Comparison of ENCODE assay signal across 24 cellular contexts in the genomic region with DNA sequence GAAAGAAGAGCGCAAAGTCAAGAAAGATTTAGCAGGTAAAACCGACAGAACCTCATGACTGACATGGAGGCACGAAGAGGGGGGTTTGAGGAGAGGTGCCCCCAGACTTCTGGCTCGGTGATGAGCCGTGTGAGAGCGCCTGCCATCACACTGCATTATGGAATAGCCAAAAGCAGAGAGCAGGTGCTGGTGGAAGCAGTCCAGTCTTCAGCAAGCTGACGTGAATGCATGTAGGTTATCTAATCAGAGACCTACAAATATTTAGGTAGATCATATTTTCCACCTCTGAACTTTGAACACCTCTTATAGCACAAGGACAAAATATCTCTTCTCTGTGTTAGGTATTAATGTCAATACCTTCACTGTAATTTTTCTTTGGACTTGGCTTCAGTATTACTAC.
DNase-seq lines count a peak whose midpoint lies in the region; ATAC-seq, FAIRE-seq and TF ChIP-seq lines count a peak whose summit lies in the region.
"Had no signal": no experiment of that assay in that cellular context is flagged by ENCODE, and none has a peak within 500 bp of the region (broad histone marks: within the 10 kb centered on the region; RNA-seq: fewer than 3 reads in every experiment).

No MANE protein-coding gene starts in this region.

- DNase-seq in Karpas-422 (peak; percentile 32), cerebellar cortex (ENCODE audit: low spot score) (peak; percentile 59), small intestine (peak; percentile 34), neuronal stem cell (ENCODE audit: low spot score) (no peak), H9 (no peak)
- DNase-seq: 8988T; ACHN; AML-193; BE2C; CD4-positive, alpha-beta T cell; CD8-positive, alpha-beta memory T cell; DMS 273 treated with DMSO at 0.1 percent for 48 hours; DMS79; EL; GF-D8 had no signal

- H3K56ac ChIP-seq in H9 (ENCODE audit: insufficient read length, low read depth, low read length): no peak overlapping the region

- no peak for TF ChIP-seq CTCF in H9 (conservative IDR thresholded peaks at IDR 0.05)

- H3K27ac ChIP-seq in Karpas-422 (ENCODE audit: low read length) (no peak overlapping the region), small intestine (ENCODE audit: low read depth in 1 of 2, low read length in 1 of 2) (no peak overlapping the region), neuronal stem cell (replicated peaks; ENCODE audit: low read length) (no peak overlapping the region), H9 (ENCODE audit: insufficient read length, low read depth, low read length) (no peak overlapping the region)
- H3K27ac ChIP-seq: A549; BLaER1 treated with 17β-estradiol and CSF1 and Interleukin-3, amounts not matched to agents 10 nM and 100 nM had no signal

- H3K4me3 ChIP-seq in Karpas-422 (ENCODE audit: low read length): no peak overlapping the region
- no peak overlapping the region for H3K4me3 ChIP-seq in small intestine (ENCODE audit: low read depth in 1 of 2, low read length in 2 of 2)
- no peak overlapping the region for H3K4me3 ChIP-seq in neuronal stem cell (ENCODE audit: low read length in 2 of 2)
- H3K4me3 ChIP-seq: A549; BLaER1 treated with 17β-estradiol and CSF1 and Interleukin-3, amounts not matched to agents 10 nM and 100 nM; GM23338; HAP-1 had no signal

- H3K4me3 Mint-ChIP-seq in H9: no peak overlapping the region
- H3K4me3 Mint-ChIP-seq: CD14-positive monocyte; CD4-positive, alpha-beta T cell; CD8-positive, alpha-beta memory T cell; GM23338 had no signal

- H3K4me1 Mint-ChIP-seq in H9: peaks cover 9 to 15% of the 10 kb centered on the region in 2 experiments

- H2BK5ac ChIP-seq in neuronal stem cell (ENCODE audit: low read length) (no peak overlapping the region), H9 (ENCODE audit: insufficient read length, low read length) (no peak overlapping the region)

- H3K4me2 ChIP-seq in Karpas-422 (ENCODE audit: low read depth, low read length, poor library complexity, severe bottlenecking): no peak overlapping the region
- H3K4me2 ChIP-seq in neuronal stem cell (ENCODE audit: insufficient read depth, low read length, poor library complexity, severe bottlenecking): no peak overlapping the region
- no peak overlapping the region for H3K4me2 ChIP-seq in H9 (ENCODE audit: insufficient read depth, insufficient read length, low read length)
- H3K4me2 ChIP-seq: A549, GM23338 had no signal

- H3K27me3 ChIP-seq in Karpas-422 (ENCODE audit: low read length) (no peaks in the 10 kb centered on the region), small intestine (ENCODE audit: control insufficient read depth in 2 of 2, insufficient read depth in 2 of 2, low read length in 2 of 2) (no peaks in the 10 kb centered on the region), neuronal stem cell (ENCODE audit: control insufficient read depth in 3 of 3, insufficient read depth in 3 of 3, low read depth in 1 of 3, low read length in 3 of 3) (no peaks in the 10 kb centered on the region), H9 (ENCODE audit: insufficient read depth, low read length) (no peaks in the 10 kb centered on the region)
- H3K27me3 ChIP-seq: BE2C; BLaER1 treated with 17β-estradiol and CSF1 and Interleukin-3, amounts not matched to agents 10 nM and 100 nM had no signal

- H4K20me1 ChIP-seq in Karpas-422 (ENCODE audit: insufficient read depth, low read depth, low read length) (no peaks in the 10 kb centered on the region), H9 (ENCODE audit: control insufficient read depth, insufficient read depth, insufficient read length) (no peaks in the 10 kb centered on the region)

- peaks cover 15 to 45% (median 23%) of the 10 kb centered on the region in 3 experiments for H3K36me3 Mint-ChIP-seq in H9 (ENCODE audit: insufficient read depth in 1 of 3, low read depth in 3 of 3)

- H3K14ac ChIP-seq in neuronal stem cell (ENCODE audit: low read length) (no peak overlapping the region), H9 (ENCODE audit: insufficient read depth, low read length) (no peak overlapping the region)

- H3K9me3 ChIP-seq in Karpas-422 (ENCODE audit: low read length) (no peaks in the 10 kb centered on the region), small intestine (ENCODE audit: control insufficient read depth, low read depth) (no peaks in the 10 kb centered on the region), neuronal stem cell (replicated peaks in 1 of 2; ENCODE audit: control insufficient read depth in 2 of 2, insufficient read depth in 1 of 2, low read depth in 1 of 2, low read length in 2 of 2) (peaks cover 23 to 34% of the 10 kb centered on the region in 2 donors), H9 (ENCODE audit: control insufficient read depth, low read depth, low read length) (no peaks in the 10 kb centered on the region)
- H3K9me3 ChIP-seq: BE2C, HAP-1 had no signal

- H2AFZ ChIP-seq in Karpas-422 (ENCODE audit: low read length): no peak overlapping the region
- no peak overlapping the region for H2AFZ ChIP-seq in neuronal stem cell (ENCODE audit: low read length)
- no peak overlapping the region for H2AFZ ChIP-seq in H9 (ENCODE audit: low read length)
- H2AFZ ChIP-seq: GM23338 had no signal

- H3K79me2 ChIP-seq in Karpas-422 (ENCODE audit: low read length) (no peaks in the 10 kb centered on the region), H9 (ENCODE audit: insufficient read depth, low read length) (no peaks in the 10 kb centered on the region)

- H3T11ph ChIP-seq in H9 (ENCODE audit: low read length): no peak overlapping the region

- no peaks in the 10 kb centered on the region for H3K79me1 ChIP-seq in neuronal stem cell (ENCODE audit: low read depth, low read length)
- no peaks in the 10 kb centered on the region for H3K79me1 ChIP-seq in H9 (ENCODE audit: insufficient read depth, low read depth, low read length, poor library complexity, severe bottlenecking)

- H4K5ac ChIP-seq in H9 (ENCODE audit: insufficient read length, low read depth, low read length): no peak overlapping the region

- H3K23ac ChIP-seq in neuronal stem cell (ENCODE audit: low read depth, low read length, poor library complexity) (no peak overlapping the region), H9 (ENCODE audit: insufficient read length, low read depth, low read length) (no peak overlapping the region)

- H2BK12ac ChIP-seq in neuronal stem cell (ENCODE audit: low read length): no peak overlapping the region
- no peak overlapping the region for H2BK12ac ChIP-seq in H9 (ENCODE audit: insufficient read length, low read depth, low read length)

- WGBS in small intestine, 3 donors: 43 to 73% (median 44%) methylated on average over 7 of the region's 7 CpGs
- no CpG with 5 or more reads among the region's 7 CpGs for WGBS in neuronal stem cell (ENCODE audit: extremely low coverage in 2 of 2, insufficient read length in 2 of 2, insufficient replicate concordance in 1 of 2), 2 donors
- WGBS in H9 (ENCODE audit: extremely low coverage, insufficient read length, low lambda C conversion rate): no CpG with 5 or more reads among the region's 7 CpGs

- FAIRE-seq in small intestine (lab: Jason Lieb, UNC): no peak
- FAIRE-seq: A549, D721Med, GM12891, GM18507 had no signal

- H2BK20ac ChIP-seq in H9 (ENCODE audit: low read depth, low read length, poor library complexity, severe bottlenecking): no peak overlapping the region

- H4K8ac ChIP-seq in neuronal stem cell (ENCODE audit: low read depth, low read length) (no peak overlapping the region), H9 (replicated peaks; ENCODE audit: insufficient read length, low read depth, low read length) (no peak overlapping the region)

- H3K23me2 ChIP-seq in H9 (ENCODE audit: insufficient read length, low read depth, low read length, poor library complexity, severe bottlenecking): no peaks in the 10 kb centered on the region

- no peak overlapping the region for H4K91ac ChIP-seq in neuronal stem cell (ENCODE audit: low read depth, low read length, poor library complexity)
- no peak overlapping the region for H4K91ac ChIP-seq in H9 (ENCODE audit: insufficient read length, low read depth, low read length)

- H3K9me2 ChIP-seq in Karpas-422 (replicated peaks; ENCODE audit: insufficient read depth, low read length): no peaks in the 10 kb centered on the region

- no peak for ATAC-seq in HG02588 (IDR thresholded peaks at IDR 0.05; ENCODE audit: unreplicated experiment)
- ATAC-seq: A549, GM23338 had no signal

- H3K36me3 ChIP-seq in Karpas-422 (ENCODE audit: insufficient read depth, low read length): no peaks in the 10 kb centered on the region
- H3K36me3 ChIP-seq in small intestine (ENCODE audit: control insufficient read depth in 2 of 2, insufficient read depth in 2 of 2, low read length in 2 of 2): no peaks in the 10 kb centered on the region
- H3K36me3 ChIP-seq in neuronal stem cell (replicated peaks in 1 of 2; ENCODE audit: control insufficient read depth in 2 of 2, insufficient read depth in 2 of 2, low read length in 2 of 2): peaks cover 23 to 79% of the 10 kb centered on the region in 2 donors
- H3K36me3 ChIP-seq: BE2C had no signal

- H3K4me1 ChIP-seq in Karpas-422 (ENCODE audit: low read length) (no peaks in the 10 kb centered on the region), small intestine (ENCODE audit: control insufficient read depth in 2 of 2, insufficient read depth in 1 of 2, low read depth in 1 of 2, low read length in 1 of 2) (no peaks in the 10 kb centered on the region), neuronal stem cell (ENCODE audit: control insufficient read depth in 2 of 2, insufficient read depth in 1 of 2, low read depth in 1 of 2, low read length in 2 of 2) (peaks cover 0 to 6% of the 10 kb centered on the region in 2 donors), H9 (ENCODE audit: insufficient read depth, low read length) (no peaks in the 10 kb centered on the region)
- H3K4me1 ChIP-seq: A549, BE2C had no signal

- no peak overlapping the region for H3K18ac ChIP-seq in neuronal stem cell (ENCODE audit: low read length)
- H3K18ac ChIP-seq in H9 (ENCODE audit: insufficient read length, low read depth, low read length): no peak overlapping the region

- H3K27ac Mint-ChIP-seq in H9: no peak overlapping the region
- H3K27ac Mint-ChIP-seq: CD4-positive, alpha-beta T cell; GM23338 had no signal

- H2AK5ac ChIP-seq in neuronal stem cell (ENCODE audit: low read depth, low read length) (no peak overlapping the region), H9 (ENCODE audit: insufficient read length, low read length) (no peak overlapping the region)

- H3K9ac ChIP-seq in Karpas-422 (ENCODE audit: low read length) (no peak overlapping the region), neuronal stem cell (ENCODE audit: low read depth, low read length, poor library complexity) (no peak overlapping the region), H9 (ENCODE audit: extremely low read depth, insufficient read length, low read length) (no peak overlapping the region)
- H3K9ac ChIP-seq: BLaER1 treated with 17β-estradiol and CSF1 and Interleukin-3, amounts not matched to agents 10 nM and 100 nM had no signal

- H2BK15ac ChIP-seq in neuronal stem cell (ENCODE audit: low read length) (no peak overlapping the region), H9 (ENCODE audit: low read depth, low read length) (no peak overlapping the region)

- peaks cover 5 to 10% of the 10 kb centered on the region in 2 experiments; a peak in 4 of 5 replicates for H3K9me3 Mint-ChIP-seq in H9
- H3K9me3 Mint-ChIP-seq: CD8-positive, alpha-beta memory T cell had no signal

- H3K27me3 Mint-ChIP-seq in H9 (ENCODE audit: low read depth): no peaks in the 10 kb centered on the region
- H3K27me3 Mint-ChIP-seq: CD4-positive, alpha-beta T cell; CD8-positive, alpha-beta memory T cell had no signal

- no peak overlapping the region for H3K4ac ChIP-seq in neuronal stem cell (ENCODE audit: low read length)
- H3K4ac ChIP-seq in H9 (ENCODE audit: low read depth, low read length): no peak overlapping the region

- H2BK120ac ChIP-seq in neuronal stem cell (ENCODE audit: low read depth, low read length) (no peak overlapping the region), H9 (ENCODE audit: low read depth, low read length, poor library complexity, severe bottlenecking) (no peak overlapping the region)

Comparison
In these comparisons a context has a peak if more than half of its experiments do, and no peak if none do; other contexts are left out.
1. DNase-seq: peak in Karpas-422 (single experiment), cerebellar cortex (single experiment) and small intestine (single experiment); none in neuronal stem cell (single experiment) and H9 (single experiment).